ENCODE assay signal across 8 cellular contexts in genomic region chr14:20970983-20971704, GRCh38. TPM values are rescaled to one million over a fixed set of nuclear protein-coding genes. Genes with fewer than 3 reads are reported as not detected.
DNase-seq lines count a peak whose midpoint lies in the region; ATAC-seq and TF ChIP-seq lines count a peak whose summit lies in the region.

No MANE protein-coding gene starts in this region.

- intact Hi-C loops in natural killer cell (cut with micrococcal nuclease), result loop anchor here (1.0 kb wide), 3 partner anchors 114 to 274 kb away; no protein-coding TSS in a partner anchor

- H3K9me3 ChIP-seq in Peyer's patch, result no peaks in the 10 kb centered on the region

- H3K36me3 Mint-ChIP-seq in IgD-negative memory B cell (peaks cover 2% of the 10 kb centered on the region), natural killer cell (no peaks in the 10 kb centered on the region)
- no peaks in the 10 kb centered on the region for H3K36me3 Mint-ChIP-seq in stimulated activated naive B cell treated with anti-CD40 and anti-IgM and Interleukin-4, amounts not matched to agents 10 μg/mL and 1 μg/mL and 100 μg/mL, for 72 hours

- H3K9me3 Mint-ChIP-seq in IgD-negative memory B cell (no peaks in the 10 kb centered on the region), natural killer cell (no peaks in the 10 kb centered on the region)
- no peaks in the 10 kb centered on the region for H3K9me3 Mint-ChIP-seq in stimulated activated naive B cell treated with anti-CD40 and anti-IgM and Interleukin-4, amounts not matched to agents 10 μg/mL and 1 μg/mL and 100 μg/mL, for 72 hours

- ATAC-seq in GM21619 (IDR thresholded peaks at IDR 0.05; ENCODE audit: unreplicated experiment) (peak; percentile 93), natural killer cell (peak; percentile 91 to 94 (median 92))
- ATAC-seq in stimulated activated naive B cell treated with anti-CD40 and anti-IgM and Interleukin-4, amounts not matched to agents 10 μg/mL and 1 μg/mL and 100 μg/mL, for 72 hours (replicated peaks), result peak; percentile 90 to 95

- peak overlapping the region in 1 of 3 donors; percentile 73 for H3K27ac Mint-ChIP-seq in IgD-negative memory B cell
- peak overlapping the region in 1 of 2 donors; percentile 87 for H3K27ac Mint-ChIP-seq in natural killer cell
- H3K27ac Mint-ChIP-seq in stimulated activated naive B cell treated with anti-CD40 and anti-IgM and Interleukin-4, amounts not matched to agents 10 μg/mL and 1 μg/mL and 100 μg/mL, for 72 hours, result peak overlapping the region; percentile 86

- H3K4me3 Mint-ChIP-seq in IgD-negative memory B cell, result peak overlapping the region; percentile 85 to 99 (median 93)
- H3K4me3 Mint-ChIP-seq in natural killer cell, result peak overlapping the region; percentile 89
- H3K4me3 Mint-ChIP-seq in stimulated activated naive B cell treated with anti-CD40 and anti-IgM and Interleukin-4, amounts not matched to agents 10 μg/mL and 1 μg/mL and 100 μg/mL, for 72 hours, result peak overlapping the region; percentile 86 to 93

- H3K4me3 ChIP-seq in Peyer's patch, result peak overlapping the region; percentile 49 to 65 (median 60)

- H3K27ac ChIP-seq in Peyer's patch, result peak overlapping the region; percentile 13 to 73 (median 42)

- peak; percentile 94 for DNase-seq in DMS79 treated with DMSO at 0.1 percent for 48 hours (lab: John Stamatoyannopoulos, UW)
- DNase-seq in Peyer's patch, result peak; percentile 76 to 91 (median 89)
- peak; percentile 63 for DNase-seq in activated T-helper 1 cell treated with Interleukin-2 at 50 U/mL for 16 hours (ENCODE audit: low read depth)
- peak; percentile 80 for DNase-seq in fibroblast of peridontal ligament (ENCODE audit: extremely low read depth)
- DNase-seq in natural killer cell, result peak; percentile 75
- DNase-seq in stimulated activated naive B cell treated with anti-CD40 and anti-IgM and Interleukin-4, amounts not matched to agents 10 μg/mL and 1 μg/mL and 100 μg/mL, for 72 hours, result peak; percentile 80

- H3K27me3 ChIP-seq in Peyer's patch, result no peaks in the 10 kb centered on the region

- no peak for TF ChIP-seq POLR2A in Peyer's patch (IDR thresholded peaks at IDR 0.05)

- peak; percentile 76 to 91 (median 84) for TF ChIP-seq CTCF in Peyer's patch (IDR thresholded peaks at IDR 0.05)
- peak; percentile 92 for TF ChIP-seq CTCF in natural killer cell (IDR thresholded peaks at IDR 0.05)

- H3K27me3 Mint-ChIP-seq in IgD-negative memory B cell (peaks cover 25% of the 10 kb centered on the region), natural killer cell (ENCODE audit: low read depth in 2 of 2) (peaks cover 29 to 48% of the 10 kb centered on the region in 2 donors)
- H3K27me3 Mint-ChIP-seq in stimulated activated naive B cell treated with anti-CD40 and anti-IgM and Interleukin-4, amounts not matched to agents 10 μg/mL and 1 μg/mL and 100 μg/mL, for 72 hours, result peaks cover 41 to 54% of the 10 kb centered on the region in 2 donors

- peaks cover 0 to 4% (median 2%) of the 10 kb centered on the region in 4 donors for H3K4me1 ChIP-seq in Peyer's patch

- H3K4me1 Mint-ChIP-seq in IgD-negative memory B cell, result peaks cover 3 to 7% (median 3%) of the 10 kb centered on the region in 3 donors
- H3K4me1 Mint-ChIP-seq in natural killer cell, result peaks cover 15 to 18% of the 10 kb centered on the region in 2 donors
- H3K4me1 Mint-ChIP-seq in stimulated activated naive B cell treated with anti-CD40 and anti-IgM and Interleukin-4, amounts not matched to agents 10 μg/mL and 1 μg/mL and 100 μg/mL, for 72 hours, result peaks cover 10 to 13% of the 10 kb centered on the region in 2 donors

- no peaks in the 10 kb centered on the region for H3K36me3 ChIP-seq in Peyer's patch

RNA-seq across cellular contexts. Expression of gene RNASE2, which starts 15.9 kb away (rescaled TPM):
- polyA plus RNA-seq in IgD-negative memory B cell, result 0.45 TPM
- total RNA-seq in Peyer's patch (not detected), natural killer cell (10 to 100 TPM in 1 of 3 donors, 1 to 10 TPM in 1, not detected in 1; 2.2 to 53.6 TPM)

RNA-seq across cellular contexts. Expression of gene METTL17, which starts 18.6 kb away (rescaled TPM):
- 40.6 TPM for polyA plus RNA-seq in IgD-negative memory B cell
- total RNA-seq in Peyer's patch (100 to 1,000 TPM; 118 to 166 (median 124) TPM), natural killer cell (10 to 100 TPM; 62.8 to 79.2 (median 74.1) TPM)

RNA-seq across cellular contexts. Expression of gene SLC39A2, which starts 27.9 kb away (rescaled TPM):
- not detected for polyA plus RNA-seq in IgD-negative memory B cell
- total RNA-seq in Peyer's patch (1 to 10 TPM in 2 of 4 donors, not detected in 2; 1.0 to 1.1 TPM), natural killer cell (not detected)

RNA-seq across cellular contexts. Expression of gene NDRG2, which starts 53.7 kb away (rescaled TPM):
- polyA plus RNA-seq in IgD-negative memory B cell, result 4.9 TPM
- total RNA-seq in Peyer's patch, result 100 to 1,000 TPM in 3 of 4 donors, 10 to 100 TPM in 1; 85.6 to 137 (median 127) TPM
- 10 to 100 TPM; 11.2 to 14.6 (median 13.6) TPM for total RNA-seq in natural killer cell

RNA-seq across cellular contexts. Expression of gene TPPP2, which starts 58.9 kb away (rescaled TPM):
- not detected for polyA plus RNA-seq in IgD-negative memory B cell
- total RNA-seq in Peyer's patch (not detected), natural killer cell (not detected)

Comparison
In these comparisons a context has a peak if more than half of its experiments do, and no peak if none do; other contexts are left out.
1. Peak in every context shown above with its lines: DNase-seq, ATAC-seq, H3K4me3 ChIP-seq and H3K27ac ChIP-seq.